In the genomic region with DNA sequence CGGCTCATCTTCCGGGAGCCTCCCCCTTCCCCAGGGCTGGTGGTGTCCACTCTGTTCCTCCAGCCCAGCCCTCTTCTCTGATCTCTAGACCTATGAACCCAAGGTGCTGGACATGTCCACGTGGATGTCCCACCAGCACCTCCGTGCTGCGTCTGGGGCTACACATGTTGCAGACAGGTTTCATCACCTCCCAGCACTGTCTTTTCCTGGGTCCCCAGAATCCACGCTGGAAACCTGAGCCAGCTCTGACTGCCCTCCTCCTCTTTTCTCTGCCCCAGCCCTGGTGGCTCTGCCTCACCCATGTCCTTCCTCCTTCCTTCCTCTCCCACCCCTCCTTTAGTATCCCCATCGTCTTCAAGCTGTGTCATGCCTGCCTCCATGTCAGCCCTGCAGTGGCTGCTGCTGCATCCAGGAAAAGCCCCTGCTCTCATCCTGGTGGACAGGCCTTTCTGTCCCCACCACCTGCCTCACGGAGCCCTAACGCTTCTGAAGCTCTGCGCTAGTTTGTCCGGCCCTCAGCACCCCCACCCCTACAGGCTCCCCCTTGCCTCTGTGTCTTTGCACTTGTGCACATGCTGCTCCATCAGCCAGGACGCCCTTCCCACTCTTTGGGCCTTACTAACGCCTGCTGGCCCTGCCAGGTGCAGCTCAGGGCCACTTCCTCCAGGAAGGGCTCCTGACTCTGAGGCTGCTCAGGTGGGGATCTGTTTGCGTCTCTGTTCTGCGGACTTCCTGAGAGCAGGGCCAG, we compare ENCODE assay signal across 18 cellular contexts.
"Had no signal": no experiment of that assay in that cellular context is flagged by ENCODE, and none has a peak within 500 bp of the region (broad histone marks: within the 10 kb centered on the region; RNA-seq: fewer than 3 reads in every experiment).

No MANE protein-coding gene starts in this region.

- H3K27me3 Mint-ChIP-seq: activated naive CD8-positive, alpha-beta T cell treated with anti-CD3 and anti-CD28 coated beads for 36 hours; dendritic cell treated with granulocyte-macrophage colony-stimulating factor and Interleukin-4, amounts not matched to agents 40 ng/mL and 50 ng/mL, for 4 days had no signal

- H3K4me3 Mint-ChIP-seq: activated naive CD8-positive, alpha-beta T cell treated with anti-CD3 and anti-CD28 coated beads for 36 hours; activated T-helper 1 cell treated with anti-CD3 and anti-CD28 coated beads, Interleukin-12 subunit alpha, Interleukin-12 subunit beta, Interleukin-2, Interleukin-4 antibody, amounts not matched to agents 30 ng/mL and 10 ng/mL and 1 ng/mL, durations not matched to agents 14 hours and 24 hours and 36 hours; dendritic cell treated with granulocyte-macrophage colony-stimulating factor and Interleukin-4, amounts not matched to agents 40 ng/mL and 50 ng/mL, for 4 days; effector memory CD8-positive, alpha-beta T cell; immature natural killer cell; naive B cell; stimulated activated memory B cell treated with anti-CD40 and anti-IgM and Interleukin-4, amounts not matched to agents 10 μg/mL and 1 μg/mL and 100 μg/mL, for 72 hours had no signal

- H3K4me3 ChIP-seq: lung had no signal

- H3K36me3 Mint-ChIP-seq: activated naive CD8-positive, alpha-beta T cell treated with anti-CD3 and anti-CD28 coated beads for 36 hours; naive B cell; stimulated activated memory B cell treated with anti-CD40 and anti-IgM and Interleukin-4, amounts not matched to agents 10 μg/mL and 1 μg/mL and 100 μg/mL, for 72 hours had no signal

- H3K4me1 Mint-ChIP-seq: activated naive CD8-positive, alpha-beta T cell treated with anti-CD3 and anti-CD28 coated beads for 36 hours; stimulated activated memory B cell treated with anti-CD40 and anti-IgM and Interleukin-4, amounts not matched to agents 10 μg/mL and 1 μg/mL and 100 μg/mL, for 72 hours had no signal

- H3K9me3 Mint-ChIP-seq: activated naive CD8-positive, alpha-beta T cell treated with anti-CD3 and anti-CD28 coated beads for 36 hours; activated T-helper 1 cell treated with anti-CD3 and anti-CD28 coated beads, Interleukin-12 subunit alpha, Interleukin-12 subunit beta, Interleukin-2, Interleukin-4 antibody, amounts not matched to agents 30 ng/mL and 10 ng/mL and 1 ng/mL, durations not matched to agents 14 hours and 24 hours and 36 hours; dendritic cell treated with granulocyte-macrophage colony-stimulating factor and Interleukin-4, amounts not matched to agents 40 ng/mL and 50 ng/mL, for 4 days; effector memory CD8-positive, alpha-beta T cell; immature natural killer cell; naive B cell; stimulated activated memory B cell treated with anti-CD40 and anti-IgM and Interleukin-4, amounts not matched to agents 10 μg/mL and 1 μg/mL and 100 μg/mL, for 72 hours had no signal

- FAIRE-seq: frontal cortex had no signal

- H3K27me3 ChIP-seq: brain microvascular endothelial cell had no signal

- DNase-seq: activated CD4-positive, alpha-beta T cell treated with anti-CD3 and anti-CD28 coated beads, Interleukin-2, amount 50 U/mL, for 1 hour; activated naive CD8-positive, alpha-beta T cell treated with anti-CD3 and anti-CD28 coated beads for 36 hours; amygdala; cerebellar nuclear complex; effector memory CD8-positive, alpha-beta T cell; head of caudate nucleus; immature natural killer cell; naive B cell; nucleus accumbens; stimulated activated CD4-positive, alpha-beta T cell treated with anti-CD3 and anti-CD28 coated beads, Interleukin-2, amount 100 ng/mL, for 48 hours had no signal

- ATAC-seq: activated CD4-positive, CD25-positive, alpha-beta regulatory T cell treated with anti-CD3 and anti-CD28 coated beads, Interleukin-2, amount 50 U/mL, for 24 hours; effector memory CD8-positive, alpha-beta T cell; stimulated activated memory B cell treated with anti-CD40 and anti-IgM and Interleukin-4, amounts not matched to agents 10 μg/mL and 1 μg/mL and 100 μg/mL, for 72 hours had no signal

- H3K27ac ChIP-seq: brain microvascular endothelial cell, epithelial cell of prostate had no signal

- H3K27ac Mint-ChIP-seq: activated naive CD8-positive, alpha-beta T cell treated with anti-CD3 and anti-CD28 coated beads for 36 hours; activated T-helper 1 cell treated with anti-CD3 and anti-CD28 coated beads, Interleukin-12 subunit alpha, Interleukin-12 subunit beta, Interleukin-2, Interleukin-4 antibody, amounts not matched to agents 30 ng/mL and 10 ng/mL and 1 ng/mL, durations not matched to agents 14 hours and 24 hours and 36 hours; dendritic cell treated with granulocyte-macrophage colony-stimulating factor and Interleukin-4, amounts not matched to agents 40 ng/mL and 50 ng/mL, for 4 days; effector memory CD8-positive, alpha-beta T cell; immature natural killer cell; naive B cell; stimulated activated memory B cell treated with anti-CD40 and anti-IgM and Interleukin-4, amounts not matched to agents 10 μg/mL and 1 μg/mL and 100 μg/mL, for 72 hours had no signal
